Comparison of ENCODE assay signal across 20 cellular contexts in the genomic region with DNA sequence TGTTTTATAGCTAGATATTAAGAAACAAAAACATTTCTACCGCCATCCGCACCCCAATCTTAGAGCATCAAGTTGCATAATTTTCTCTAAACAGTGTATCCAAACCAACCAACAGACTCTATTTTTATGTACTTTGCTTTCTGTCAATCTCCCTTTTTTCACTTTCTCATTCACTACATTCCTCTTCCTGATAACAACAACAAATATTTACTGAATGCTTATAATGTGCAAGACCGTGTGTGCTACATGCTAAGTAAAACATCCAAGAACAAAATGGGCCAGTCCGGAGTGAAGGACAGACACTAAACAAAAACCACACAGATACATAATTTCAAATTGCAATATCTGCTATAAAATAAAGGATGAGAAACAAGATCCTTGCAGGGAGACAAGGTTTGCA. TPM values are rescaled to one million over a fixed set of nuclear protein-coding genes. Genes with fewer than 3 reads are reported as not detected.
DNase-seq lines count a peak whose midpoint lies in the region; ATAC-seq and TF ChIP-seq lines count a peak whose summit lies in the region.
"Had no signal": no experiment of that assay in that cellular context is flagged by ENCODE, and none has a peak within 500 bp of the region (broad histone marks: within the 10 kb centered on the region; RNA-seq: fewer than 3 reads in every experiment).

No MANE protein-coding gene starts in this region.

- CTCF ChIA-PET in IMR-90 (lab: Yijun Ruan, JAX): no interaction called here
- CTCF ChIA-PET in activated CD8-positive, alpha-beta memory T cell treated with anti-CD3 and anti-CD28 coated beads, Interleukin-2, amount 10 ng/mL, durations not matched to agents 7 days and 5 days (lab: Charles Lee): no interaction called here

- H3K23ac ChIP-seq in IMR-90 (ENCODE audit: low read depth, low read length): no peak overlapping the region
- H3K23ac ChIP-seq in mesendoderm (ENCODE audit: low read length): no peak overlapping the region

- no peak overlapping the region for H3K14ac ChIP-seq in IMR-90 (replicated peaks; ENCODE audit: low read depth, low read length)

- no peak for TF ChIP-seq RAD21 in IMR-90 (IDR thresholded peaks at IDR 0.05; ENCODE audit: low read length)

- no peak overlapping the region for H3K27ac Mint-ChIP-seq in nephron
- H3K27ac Mint-ChIP-seq in activated CD8-positive, alpha-beta memory T cell treated with anti-CD3 and anti-CD28 coated beads, Interleukin-2, amount 10 ng/mL, durations not matched to agents 7 days and 5 days: no peak overlapping the region
- H3K27ac Mint-ChIP-seq: CD4-positive, alpha-beta T cell; HFFc6 had no signal

- H4K8ac ChIP-seq in IMR-90 (ENCODE audit: low read depth in 2 of 2, low read length in 2 of 2): no peak overlapping the region
- no peak overlapping the region for H4K8ac ChIP-seq in mesendoderm (ENCODE audit: low read depth, low read length)

- no peak for TF ChIP-seq CTCF in IMR-90 (conservative IDR thresholded peaks at IDR 0.05; ENCODE audit: low read depth, low read length)
- TF ChIP-seq CTCF in nephron (IDR thresholded peaks at IDR 0.05; ENCODE audit: unreplicated experiment in 3 of 3): no peak

- POLR2A ChIA-PET in IMR-90 (lab: Charles Lee; ENCODE audit: unreplicated experiment): no interaction called here

- H3K36me3 Mint-ChIP-seq in nephron (ENCODE audit: low read depth): no peaks in the 10 kb centered on the region
- no peaks in the 10 kb centered on the region for H3K36me3 Mint-ChIP-seq in activated CD8-positive, alpha-beta memory T cell treated with anti-CD3 and anti-CD28 coated beads, Interleukin-2, amount 10 ng/mL, durations not matched to agents 7 days and 5 days

- no peak overlapping the region for H2BK15ac ChIP-seq in IMR-90 (ENCODE audit: low read depth, low read length)
- H2BK15ac ChIP-seq in mesendoderm (replicated peaks; ENCODE audit: low read depth): no peak overlapping the region

- H3K36me3 ChIP-seq in IMR-90 (ENCODE audit: control insufficient read depth, insufficient read depth, low read length): no peaks in the 10 kb centered on the region
- no peaks in the 10 kb centered on the region for H3K36me3 ChIP-seq in endocrine pancreas (ENCODE audit: control insufficient read depth, insufficient read depth, low read length)
- no peaks in the 10 kb centered on the region for H3K36me3 ChIP-seq in mesendoderm (ENCODE audit: control insufficient read depth, insufficient read depth, low read length)
- H3K36me3 ChIP-seq: BLaER1, Peyer's patch had no signal

- intact Hi-C loops in IMR-90 (cut with micrococcal nuclease): no loop called here

- no peaks in the 10 kb centered on the region for H3K27me3 ChIP-seq in IMR-90 (ENCODE audit: control insufficient read depth, insufficient read depth, low read length)
- no peaks in the 10 kb centered on the region for H3K27me3 ChIP-seq in endocrine pancreas (ENCODE audit: control insufficient read depth, insufficient read depth, low read length)
- H3K27me3 ChIP-seq in mesendoderm (ENCODE audit: insufficient read depth, low read length, poor library complexity): no peaks in the 10 kb centered on the region
- H3K27me3 ChIP-seq: BLaER1, Peyer's patch had no signal

- no peak for TF ChIP-seq POLR2A in IMR-90 (IDR thresholded peaks at IDR 0.05; ENCODE audit: low read depth, low read length)

- H3K18ac ChIP-seq in IMR-90 (ENCODE audit: low read depth, low read length) (peak overlapping the region; percentile 19; the same call in 1 of the 2 replicates), mesendoderm (ENCODE audit: low read length) (no peak overlapping the region)

- no peak overlapping the region for H3K27ac ChIP-seq in IMR-90 (ENCODE audit: insufficient read depth, low read length)
- H3K27ac ChIP-seq in mesendoderm (ENCODE audit: low read depth, low read length): no peak overlapping the region
- H3K27ac ChIP-seq: BLaER1, HL-60, KMS-11, Peyer's patch had no signal

- no TSS peak for BruUV-seq in IMR-90 (replicated peaks; lab: Mats Ljungman, UMichigan)

- H2AK9ac ChIP-seq in IMR-90 (replicated peaks; ENCODE audit: low read depth, low read length, poor library complexity): no peak overlapping the region

- peaks cover 9% of the 10 kb centered on the region for H3K4me1 Mint-ChIP-seq in nephron
- H3K4me1 Mint-ChIP-seq in activated CD8-positive, alpha-beta memory T cell treated with anti-CD3 and anti-CD28 coated beads, Interleukin-2, amount 10 ng/mL, durations not matched to agents 7 days and 5 days: no peaks in the 10 kb centered on the region

- no peak overlapping the region for H3K56ac ChIP-seq in IMR-90 (ENCODE audit: extremely low read depth, insufficient read depth, low read length)
- no peak overlapping the region for H3K56ac ChIP-seq in mesendoderm (ENCODE audit: low read length)

- H3K9ac ChIP-seq in IMR-90 (ENCODE audit: low read depth, low read length) (no peak overlapping the region), endocrine pancreas (ENCODE audit: control insufficient read depth, insufficient read depth, low read length) (peak overlapping the region; percentile 19), mesendoderm (ENCODE audit: low read length) (no peak overlapping the region)
- H3K9ac ChIP-seq: BLaER1, KMS-11 had no signal

- H3K4ac ChIP-seq in IMR-90 (ENCODE audit: low read depth, low read length) (no peak overlapping the region), mesendoderm (ENCODE audit: low read depth, low read length) (no peak overlapping the region)

- H4K91ac ChIP-seq in IMR-90 (ENCODE audit: insufficient read depth, low read depth, low read length): no peak overlapping the region

- no CpG with 5 or more reads among the region's 4 CpGs for WGBS in IMR-90 (ENCODE audit: extremely low coverage in 2 of 2, insufficient read length in 1 of 2), 2 experiments
- no CpG with 5 or more reads among the region's 4 CpGs for WGBS in mesendoderm (ENCODE audit: extremely low coverage, insufficient coverage, low lambda C conversion rate)

- H3K79me1 ChIP-seq in IMR-90 (ENCODE audit: low read depth in 1 of 2, low read length in 2 of 2) (no peaks in the 10 kb centered on the region; a peak in 1 of 4 replicates), mesendoderm (ENCODE audit: low read length) (no peaks in the 10 kb centered on the region)

- no peaks in the 10 kb centered on the region for H3K9me1 ChIP-seq in IMR-90 (ENCODE audit: insufficient read depth, low read length)

- H3K4me3 Mint-ChIP-seq in nephron: peak overlapping the region in 2 of 3 experiments; percentile 45 to 60
- no peak overlapping the region for H3K4me3 Mint-ChIP-seq in activated CD8-positive, alpha-beta memory T cell treated with anti-CD3 and anti-CD28 coated beads, Interleukin-2, amount 10 ng/mL, durations not matched to agents 7 days and 5 days
- H3K4me3 Mint-ChIP-seq: CD4-positive, alpha-beta T cell; HFFc6 had no signal

- H3K4me2 ChIP-seq in IMR-90 (ENCODE audit: low read depth, low read length): no peak overlapping the region
- no peak overlapping the region for H3K4me2 ChIP-seq in mesendoderm (ENCODE audit: low read length)
- H3K4me2 ChIP-seq: BLaER1, KMS-11 had no signal

- no peak overlapping the region for H2BK5ac ChIP-seq in IMR-90 (ENCODE audit: low read depth, low read length, poor library complexity, severe bottlenecking)
- H2BK5ac ChIP-seq in mesendoderm (ENCODE audit: low read length): no peak overlapping the region

- H3K27me3 Mint-ChIP-seq in nephron (ENCODE audit: low read depth): no peaks in the 10 kb centered on the region
- no peaks in the 10 kb centered on the region for H3K27me3 Mint-ChIP-seq in activated CD8-positive, alpha-beta memory T cell treated with anti-CD3 and anti-CD28 coated beads, Interleukin-2, amount 10 ng/mL, durations not matched to agents 7 days and 5 days
- H3K27me3 Mint-ChIP-seq: CD4-positive, alpha-beta T cell had no signal

- H4K5ac ChIP-seq in IMR-90 (ENCODE audit: low read depth, low read length) (no peak overlapping the region), mesendoderm (ENCODE audit: low read length) (no peak overlapping the region)

- H2BK120ac ChIP-seq in IMR-90 (ENCODE audit: low read depth, low read length) (no peak overlapping the region), mesendoderm (ENCODE audit: low read depth, low read length) (no peak overlapping the region)

- H3K9me3 Mint-ChIP-seq in nephron: no peaks in the 10 kb centered on the region
- peaks cover 9% of the 10 kb centered on the region for H3K9me3 Mint-ChIP-seq in activated CD8-positive, alpha-beta memory T cell treated with anti-CD3 and anti-CD28 coated beads, Interleukin-2, amount 10 ng/mL, durations not matched to agents 7 days and 5 days (ENCODE audit: low read depth)

- H2BK20ac ChIP-seq in IMR-90 (ENCODE audit: low read depth, low read length): no peak overlapping the region

- H2AK5ac ChIP-seq in IMR-90 (ENCODE audit: low read depth, low read length) (no peak overlapping the region), mesendoderm (ENCODE audit: low read length) (no peak overlapping the region)

- in situ Hi-C loops in IMR-90 (cut with MboI; ENCODE audit: low sequenced_read_pairs): no loop called here

- H3K4me1 ChIP-seq in IMR-90 (ENCODE audit: control insufficient read depth, insufficient read depth, low read length): peaks cover 2% of the 10 kb centered on the region; the same call in 1 of the 2 replicates
- H3K4me1 ChIP-seq in endocrine pancreas (ENCODE audit: control insufficient read depth, insufficient read depth, low read length): peaks cover 38% of the 10 kb centered on the region
- no peaks in the 10 kb centered on the region for H3K4me1 ChIP-seq in mesendoderm (ENCODE audit: control insufficient read depth, low read depth, low read length)
- H3K4me1 ChIP-seq: BLaER1 had no signal

- DNase-seq in IMR-90 (no peak), retina (no peak), mesendoderm (no peak), kidney tubule cell (ENCODE audit: low spot score) (no peak)
- no peak for DNase-seq in activated CD8-positive, alpha-beta memory T cell treated with anti-CD3 and anti-CD28 coated beads, Interleukin-2, amount 10 ng/mL, durations not matched to agents 7 days and 5 days
- DNase-seq: CD4-positive, alpha-beta T cell; H7; HFFc6; NCI-H1694 treated with DMSO at 0.1 percent for 48 hours; NCI-H2081 treated with DMSO at 0.1 percent for 48 hours; NCI-H2171 treated with DMSO at 0.1 percent for 48 hours; NCI-H524 treated with DMSO at 0.1 percent for 48 hours; NCI-H82; Peyer's patch had no signal

- no peak overlapping the region for H3K4me3 ChIP-seq in IMR-90 (ENCODE audit: insufficient read depth, low read depth, low read length)
- peak overlapping the region; percentile 98 for H3K4me3 ChIP-seq in endocrine pancreas (ENCODE audit: control insufficient read depth, insufficient read depth, low read length)
- H3K4me3 ChIP-seq in mesendoderm (ENCODE audit: low read length): no peak overlapping the region
- H3K4me3 ChIP-seq: BLaER1 had no signal

- H4K20me1 ChIP-seq in IMR-90 (ENCODE audit: insufficient read depth, low read length): no peaks in the 10 kb centered on the region
- H4K20me1 ChIP-seq: BLaER1 had no signal

- H3K79me2 ChIP-seq in mesendoderm (ENCODE audit: control insufficient read depth, insufficient read depth, low read length): no peaks in the 10 kb centered on the region

- no peak for ATAC-seq in IMR-90 (ENCODE audit: low read depth)
- ATAC-seq in activated CD8-positive, alpha-beta memory T cell treated with anti-CD3 and anti-CD28 coated beads, Interleukin-2, amount 10 ng/mL, durations not matched to agents 7 days and 5 days: no peak

- H2AFZ ChIP-seq in IMR-90 (replicated peaks; ENCODE audit: low read length, poor library complexity): no peak overlapping the region

- H3K9me3 ChIP-seq in IMR-90 (ENCODE audit: control insufficient read depth, insufficient read depth, low read length) (no peaks in the 10 kb centered on the region), endocrine pancreas (ENCODE audit: control insufficient read depth, low read length) (no peaks in the 10 kb centered on the region)
- H3K9me3 ChIP-seq: BLaER1, Peyer's patch had no signal

- dilution Hi-C loops in IMR-90 (cut with HindIII; ENCODE audit: low sequenced_read_pairs, unreplicated experiment): no loop called here

RNA-seq across cellular contexts. Expression of gene SOX6, which starts 38.6 kb away (rescaled TPM):
- 7.7 and 12.5 TPM in 2 replicates for total RNA-seq in IMR-90 (2012; rRNA removed)
- polyA plus RNA-seq in IMR-90 (2012; rRNA removed): 1.7 and 2.0 TPM in 2 replicates
- polyA plus RNA-seq in IMR-90 (2012; cell fraction: cytosol; rRNA removed): 0.84 and 1.5 TPM in 2 replicates
- 2.7 and 6.4 TPM in 2 replicates for polyA plus RNA-seq in IMR-90 (2012; cell fraction: nucleus; rRNA removed; ENCODE audit: low replicate concordance)
- under 1 TPM in 1 of 2 experiments, not detected in 1; 0.21 TPM for total RNA-seq in activated CD8-positive, alpha-beta memory T cell treated with anti-CD3 and anti-CD28 coated beads, Interleukin-2, amount 10 ng/mL, durations not matched to agents 7 days and 5 days
- polyA plus RNA-seq in mesendoderm (2013, experiment 1 of 2): 0.13 TPM
- polyA plus RNA-seq in mesendoderm (2013, experiment 2 of 2): 0.13 TPM
- total RNA-seq: M059J had no signal
